ENCODE assay signal across 16 cellular contexts in the genomic region with DNA sequence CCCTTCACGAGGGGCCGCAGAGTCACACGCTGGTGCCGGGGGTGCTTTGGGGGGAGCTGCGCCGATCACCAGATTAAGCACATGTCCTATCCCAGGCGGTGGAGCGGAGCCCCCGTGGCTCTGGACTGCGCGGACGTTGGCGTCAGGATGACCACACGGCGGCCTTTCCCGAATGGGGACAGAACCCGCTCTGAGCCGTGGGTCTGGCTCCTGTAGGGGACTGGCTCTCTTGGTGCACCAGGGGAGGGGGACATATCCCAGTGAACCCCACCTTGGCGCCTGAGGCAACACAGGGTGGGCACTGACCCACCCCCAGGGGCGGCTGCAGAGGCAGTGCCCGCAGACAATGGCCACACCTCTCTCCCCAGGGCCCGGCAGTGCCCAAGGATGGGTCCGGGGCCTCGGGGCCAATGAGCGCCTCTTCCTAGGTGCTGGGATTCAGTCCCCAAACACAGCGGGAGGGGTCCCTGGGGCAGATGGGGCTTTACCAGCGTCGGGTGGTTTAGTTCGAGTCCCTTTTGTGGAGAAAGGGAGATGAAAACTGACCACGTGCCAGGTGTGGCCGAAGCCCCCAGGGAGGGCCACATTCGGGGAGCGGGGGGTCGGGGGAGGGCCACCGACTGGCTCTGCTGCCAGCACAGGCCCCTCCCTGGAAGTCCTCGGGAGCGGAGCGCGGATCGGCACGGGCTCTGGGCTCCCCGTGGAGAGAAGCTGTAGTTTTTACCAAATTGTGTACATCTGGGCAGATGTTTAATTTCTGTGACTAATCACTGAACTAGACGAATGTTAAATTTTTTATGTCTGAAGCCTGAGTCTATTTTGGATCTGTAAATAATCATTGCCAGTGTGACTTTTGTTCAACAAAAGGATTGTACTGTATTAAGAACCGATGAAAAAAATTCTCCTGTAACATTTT. TPM values are rescaled to one million over a fixed set of nuclear protein-coding genes. Genes with fewer than 3 reads are reported as not detected.
DNase-seq lines count a peak whose midpoint lies in the region; ATAC-seq and TF ChIP-seq lines count a peak whose summit lies in the region.
"Had no signal": no experiment of that assay in that cellular context is flagged by ENCODE, and none has a peak within 500 bp of the region (broad histone marks: within the 10 kb centered on the region; RNA-seq: fewer than 3 reads in every experiment).

No MANE protein-coding gene starts in this region.

- TF ChIP-seq CTCF in heart right ventricle (IDR thresholded peaks at IDR 0.05) (no peak), fibroblast of mammary gland (conservative IDR thresholded peaks at IDR 0.05; ENCODE audit: control insufficient read depth, insufficient read depth, low read depth, low read length) (no peak), thoracic aorta (IDR thresholded peaks at IDR 0.05) (no peak)

- intact Hi-C loops in heart right ventricle (cut with DNase I) (loop anchor here in 1 of 10 donors (5.0 kb wide), 2 partner anchors 102 to 117 kb away; no protein-coding TSS in a partner anchor), left ventricle myocardium superior (cut with micrococcal nuclease) (no loop called here)

- no peak overlapping the region for H3K4me3 ChIP-seq in heart right ventricle
- H3K4me3 ChIP-seq in SK-N-MC = peak overlapping the region; percentile 58; the same call in 1 of the 2 replicates
- no peak overlapping the region for H3K4me3 ChIP-seq in fibroblast of mammary gland (ENCODE audit: control insufficient read depth, low read depth, low read length)
- H3K4me3 ChIP-seq in thoracic aorta = no peak overlapping the region
- H3K4me3 ChIP-seq: stomach, vagina had no signal

- peak overlapping the region; percentile 45 for H3K9ac ChIP-seq in SK-N-MC (ENCODE audit: insufficient read length)

- DNase-seq in heart right ventricle = no peak
- no peak for DNase-seq in left ventricle myocardium superior
- DNase-seq in SK-N-MC (ENCODE audit: low read depth, low spot score) = peak; percentile 3
- peak; percentile 18 for DNase-seq in fibroblast of mammary gland (ENCODE audit: low read depth)
- DNase-seq in thoracic aorta (ENCODE audit: low spot score) = no peak
- no peak for DNase-seq in stimulated activated naive CD8-positive, alpha-beta T cell treated with anti-CD3 and anti-CD28 coated beads, Interleukin-15, Interleukin-2, amounts not matched to agents 100 U/mL and 50 U/mL, for 24 hours
- no peak for DNase-seq in substantia nigra (lab: John Stamatoyannopoulos, UW)
- DNase-seq: cortex of kidney, GDM1, KG1, kidney glomerular epithelial cell, NCI-H1105 treated with DMSO at 0.1 percent for 48 hours, NCI-H526, stomach had no signal

- H3K9me3 ChIP-seq in heart right ventricle = no peaks in the 10 kb centered on the region
- no peaks in the 10 kb centered on the region for H3K9me3 ChIP-seq in SK-N-MC (ENCODE audit: low read depth, low read length)
- no peaks in the 10 kb centered on the region for H3K9me3 ChIP-seq in thoracic aorta
- H3K9me3 ChIP-seq: stomach, vagina had no signal

- ATAC-seq in heart right ventricle (peak in 2 of 8 donors; percentile 1 to 13), left ventricle myocardium superior (no peak), thoracic aorta (ENCODE audit: insufficient number of reproducible peaks, low FRiP score, low read depth) (no peak), GM21390 (IDR thresholded peaks at IDR 0.05; ENCODE audit: unreplicated experiment) (no peak)
- no peak for ATAC-seq in stimulated activated naive CD8-positive, alpha-beta T cell treated with anti-CD3 and anti-CD28 coated beads, Interleukin-15, Interleukin-2, amounts not matched to agents 100 U/mL and 50 U/mL, for 24 hours

- H3K27ac ChIP-seq in heart right ventricle (peak overlapping the region in 9 of 10 donors; percentile 1 to 67 (median 53)), SK-N-MC (peak overlapping the region; percentile 82), thoracic aorta (peak overlapping the region; percentile 49 to 62), substantia nigra (ENCODE audit: low read depth, low read length, poor library complexity, severe bottlenecking) (no peak overlapping the region)
- H3K27ac ChIP-seq: vagina had no signal

- H3K4me1 ChIP-seq in heart right ventricle (peaks cover 3 to 67% (median 28%) of the 10 kb centered on the region in 9 donors), thoracic aorta (ENCODE audit: control insufficient read depth in 1 of 2, low read depth in 2 of 2) (peaks cover 12 to 15% of the 10 kb centered on the region in 2 donors)

- H3K27me3 ChIP-seq in heart right ventricle = no peaks in the 10 kb centered on the region
- H3K27me3 ChIP-seq in thoracic aorta (replicated peaks; ENCODE audit: insufficient read depth) = no peaks in the 10 kb centered on the region
- H3K27me3 ChIP-seq: stomach, vagina had no signal

- H3K36me3 ChIP-seq in heart right ventricle (peaks cover 0 to 61% (median 10%) of the 10 kb centered on the region in 9 donors), SK-N-MC (ENCODE audit: insufficient read depth, low read length) (no peaks in the 10 kb centered on the region), thoracic aorta (peaks cover 4% of the 10 kb centered on the region)

- 76 to 83% methylated on average over 44 of the region's 44 CpGs for WGBS in heart right ventricle, 2 donors

RNA-seq across cellular contexts. Expression of gene GRAMD4, which starts 58.9 kb away (rescaled TPM):
- total RNA-seq in heart right ventricle = 100 to 1,000 TPM in 3 of 10 donors, 10 to 100 TPM in 7; 53.9 to 143 (median 71.0) TPM
- 10 to 100 TPM; 29.3 to 33.3 TPM for polyA plus RNA-seq in heart right ventricle
- total RNA-seq in left ventricle myocardium superior = 94.0 TPM
- total RNA-seq in thoracic aorta = 10 to 100 TPM; 16.2 to 56.5 TPM

RNA-seq across cellular contexts. Expression of gene CERK, which starts 59.0 kb away (rescaled TPM):
- total RNA-seq in heart right ventricle (10 to 100 TPM; 50.9 to 97.0 (median 74.2) TPM), left ventricle myocardium superior (87.5 TPM), thoracic aorta (10 to 100 TPM; 65.5 to 72.8 TPM)
- polyA plus RNA-seq in heart right ventricle = 10 to 100 TPM; 21.5 to 55.3 TPM

Comparison
In these comparisons a context has a peak if more than half of its experiments do, and no peak if none do; other contexts are left out.
1. DNase-seq: peak in SK-N-MC (single experiment) and fibroblast of mammary gland (single experiment); none in heart right ventricle (0 of 2), left ventricle myocardium superior (single experiment), thoracic aorta (single experiment), stimulated activated naive CD8-positive, alpha-beta T cell treated with anti-CD3 and anti-CD28 coated beads, Interleukin-15, Interleukin-2, amounts not matched to agents 100 U/mL and 50 U/mL, for 24 hours (single experiment) and substantia nigra (0 of 49).